13 cellular contexts compared by ENCODE assay signal in genomic region chr16:20553493-20553892, GRCh38. TPM values are rescaled to one million over a fixed set of nuclear protein-coding genes. Genes with fewer than 3 reads are reported as not detected.
"Had no signal": no experiment of that assay in that cellular context is flagged by ENCODE, and none has a peak within 500 bp of the region (broad histone marks: within the 10 kb centered on the region; RNA-seq: fewer than 3 reads in every experiment).

No MANE protein-coding gene starts in this region.

RNA-seq across cellular contexts. Expression of gene ACSM2B, which starts 22.7 kb away (rescaled TPM):
- total RNA-seq: activated CD4-positive, alpha-beta T cell treated with anti-CD3 and anti-CD28 coated beads, Interleukin-2, amount 10 ng/mL, durations not matched to agents 7 days and 5 days; activated CD8-positive, alpha-beta T cell treated with anti-CD3 and anti-CD28 coated beads for 36 hours; activated T-helper 1 cell treated with anti-CD3 and anti-CD28 coated beads, Interleukin-12 subunit alpha, Interleukin-12 subunit beta, Interleukin-2, Interleukin-4 antibody, amounts not matched to agents 30 ng/mL and 10 ng/mL and 1 ng/mL, durations not matched to agents 14 hours and 24 hours and 36 hours; endothelial cell of umbilical vein; esophagus squamous epithelium; left colon; mesothelial cell of epicardium; naive thymus-derived CD8-positive, alpha-beta T cell; posterior vena cava; spleen; T-helper 2 cell treated with Interferon-gamma antibody and Interleukin-4, amounts not matched to agents 100 ng/mL and 5 ng/mL, for 36 hours; thoracic aorta; vagina had no signal
- polyA plus RNA-seq: naive thymus-derived CD8-positive, alpha-beta T cell; spleen had no signal
